In the genomic region with DNA sequence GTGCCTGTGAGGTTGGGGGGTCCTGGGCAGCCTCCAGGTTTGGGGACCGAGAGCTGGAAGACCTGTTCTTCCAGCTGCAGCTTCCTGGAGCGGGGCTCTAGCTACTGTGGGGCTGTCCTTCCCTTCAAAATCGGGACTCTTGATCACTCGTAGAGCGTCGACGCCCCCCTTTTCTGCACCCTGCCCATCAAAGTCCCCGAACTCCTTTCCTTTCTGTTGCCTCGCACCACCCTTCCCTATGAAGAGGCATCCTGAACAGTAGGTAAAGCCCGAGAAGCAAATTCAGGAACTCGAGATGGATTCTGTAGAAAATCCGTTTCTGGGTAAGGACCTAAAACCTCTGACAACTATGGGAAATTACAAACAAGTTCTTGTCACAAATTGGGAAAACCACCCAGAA, we compare ENCODE assay signal across 8 cellular contexts. TPM values are rescaled to one million over a fixed set of nuclear protein-coding genes. Genes with fewer than 3 reads are reported as not detected.
A peak's percentile ranks its signal among the peaks of the same experiment; 100 is the strongest.
DNase-seq lines count a peak whose midpoint lies in the region; TF ChIP-seq lines count a peak whose summit lies in the region.

No MANE protein-coding gene starts in this region.

- no peaks in the 10 kb centered on the region for H3K4me1 ChIP-seq in A673 (ENCODE audit: insufficient read depth, low read length, poor library complexity, severe bottlenecking)
- peaks cover 18% of the 10 kb centered on the region for H3K4me1 ChIP-seq in KMS-11 (ENCODE audit: low read depth, poor library complexity, severe bottlenecking)
- no peaks in the 10 kb centered on the region for H3K4me1 ChIP-seq in colonic mucosa
- H3K4me1 ChIP-seq in mucosa of stomach (ENCODE audit: control insufficient read depth, insufficient read depth, low read length) = peaks cover 18% of the 10 kb centered on the region

- H2AFZ ChIP-seq in KMS-11 (ENCODE audit: low read depth) = peak overlapping the region; percentile 70

- DNase-seq in A673 (ENCODE audit: low spot score) = no peak
- no peak for DNase-seq in colonic mucosa
- no peak for DNase-seq in posterior cingulate gyrus
- no peak for DNase-seq in AG20443 (ENCODE audit: low spot score)
- no peak for DNase-seq in GOT3 (lab: John Stamatoyannopoulos, UW)
- no peak for DNase-seq in iPS-NIHi11 (ENCODE audit: low spot score)

- CTCF ChIA-PET in A673 (lab: Charles Lee) = interaction anchor here (0.6 to 0.7 kb wide), 3 partner anchors 101 to 552 kb away, joined by 3 to 8 read pairs (median 3); partner anchors contain the start of genes NUSAP1 and OIP5

- POLR2A ChIA-PET in A673 (lab: Charles Lee; ENCODE audit: low non-redundant PET) = interaction anchor here (0.6 kb wide), 1 partner anchor 308 kb away, joined by 5 read pairs; no protein-coding TSS in a partner anchor

- no peaks in the 10 kb centered on the region for H4K20me1 ChIP-seq in KMS-11 (ENCODE audit: insufficient read depth)

- peaks cover 13% of the 10 kb centered on the region for H3K79me2 ChIP-seq in KMS-11 (ENCODE audit: insufficient read depth, low read depth)

- H3K36me3 ChIP-seq in A673 (ENCODE audit: insufficient read depth, low read length, poor library complexity, severe bottlenecking) = no peaks in the 10 kb centered on the region
- no peaks in the 10 kb centered on the region for H3K36me3 ChIP-seq in KMS-11 (ENCODE audit: insufficient read depth)
- H3K36me3 ChIP-seq in colonic mucosa = no peaks in the 10 kb centered on the region
- no peaks in the 10 kb centered on the region for H3K36me3 ChIP-seq in mucosa of stomach (ENCODE audit: control insufficient read depth, insufficient read depth, low read length)

- TF ChIP-seq CTCF in A673 (conservative IDR thresholded peaks at IDR 0.05; ENCODE audit: low read depth, low read length) = no peak
- TF ChIP-seq CTCF in KMS-11 (conservative IDR thresholded peaks at IDR 0.05; ENCODE audit: low read depth, low read length) = no peak
- no peak for TF ChIP-seq CTCF in colonic mucosa (IDR thresholded peaks at IDR 0.05)

- H3K9me3 ChIP-seq in A673 (ENCODE audit: low read depth, low read length, poor library complexity, severe bottlenecking) (no peaks in the 10 kb centered on the region), colonic mucosa (no peaks in the 10 kb centered on the region), mucosa of stomach (ENCODE audit: control insufficient read depth, low read length) (no peaks in the 10 kb centered on the region)

- H3K27ac ChIP-seq in A673 (ENCODE audit: low read depth, low read length, poor library complexity, severe bottlenecking) (peak overlapping the region; percentile 89), KMS-11 (peak overlapping the region; percentile 64), colonic mucosa (peak overlapping the region; percentile 89)

- H3K4me2 ChIP-seq in KMS-11 = peak overlapping the region; percentile 79

- H3K27me3 ChIP-seq in A673 (replicated peaks; ENCODE audit: insufficient read depth, low read depth, low read length, poor library complexity) (no peaks in the 10 kb centered on the region), KMS-11 (ENCODE audit: insufficient read depth, low read depth) (no peaks in the 10 kb centered on the region), colonic mucosa (no peaks in the 10 kb centered on the region), mucosa of stomach (ENCODE audit: control insufficient read depth, insufficient read depth, low read length) (no peaks in the 10 kb centered on the region)

- H3K9ac ChIP-seq in KMS-11 (peak overlapping the region; percentile 82), colonic mucosa (ENCODE audit: low read depth in 2 of 2, low read length in 2 of 2) (peak overlapping the region; percentile 75 to 91), mucosa of stomach (ENCODE audit: low read length) (peak overlapping the region; percentile 91)

- peak overlapping the region; percentile 72 for H3K4me3 ChIP-seq in A673 (ENCODE audit: low read depth, low read length, poor library complexity, severe bottlenecking)
- H3K4me3 ChIP-seq in KMS-11 (IDR thresholded peaks at IDR 0.05; ENCODE audit: insufficient read depth, low read depth, low read length) = no peak overlapping the region
- peak overlapping the region; percentile 84 for H3K4me3 ChIP-seq in colonic mucosa
- H3K4me3 ChIP-seq in mucosa of stomach (ENCODE audit: low read length) = peak overlapping the region; percentile 60

- intact Hi-C loops in A673 (cut with micrococcal nuclease; ENCODE audit: unreplicated experiment) (loop anchor here (5.0 kb wide), 1 partner anchor 279 kb away; the partner anchor contains the start of gene CHAC1), colonic mucosa (cut with DNase I) (no loop called here), posterior cingulate gyrus (cut with DNase I) (loop anchor here (2.0 to 5.0 kb wide), 2 partner anchors 46 to 115 kb away; partner anchors contain the start of gene INO80)

- TSS peak; percentile 34 for BruUV-seq in A673 (replicated peaks; lab: Mats Ljungman, UMichigan)

RNA-seq across cellular contexts. Expression of gene CHP1, which starts 0.5 kb away (rescaled TPM):
- total RNA-seq in A673 (2021) (70.8 and 71.2 TPM in 2 replicates), colonic mucosa (100 to 1,000 TPM; 251 to 388 TPM)

RNA-seq across cellular contexts. Expression of gene EXD1, which starts 1.0 kb away (rescaled TPM):
- total RNA-seq in A673 (2021) = not detected in 2 replicates
- not detected for total RNA-seq in colonic mucosa
